In the genomic region with DNA sequence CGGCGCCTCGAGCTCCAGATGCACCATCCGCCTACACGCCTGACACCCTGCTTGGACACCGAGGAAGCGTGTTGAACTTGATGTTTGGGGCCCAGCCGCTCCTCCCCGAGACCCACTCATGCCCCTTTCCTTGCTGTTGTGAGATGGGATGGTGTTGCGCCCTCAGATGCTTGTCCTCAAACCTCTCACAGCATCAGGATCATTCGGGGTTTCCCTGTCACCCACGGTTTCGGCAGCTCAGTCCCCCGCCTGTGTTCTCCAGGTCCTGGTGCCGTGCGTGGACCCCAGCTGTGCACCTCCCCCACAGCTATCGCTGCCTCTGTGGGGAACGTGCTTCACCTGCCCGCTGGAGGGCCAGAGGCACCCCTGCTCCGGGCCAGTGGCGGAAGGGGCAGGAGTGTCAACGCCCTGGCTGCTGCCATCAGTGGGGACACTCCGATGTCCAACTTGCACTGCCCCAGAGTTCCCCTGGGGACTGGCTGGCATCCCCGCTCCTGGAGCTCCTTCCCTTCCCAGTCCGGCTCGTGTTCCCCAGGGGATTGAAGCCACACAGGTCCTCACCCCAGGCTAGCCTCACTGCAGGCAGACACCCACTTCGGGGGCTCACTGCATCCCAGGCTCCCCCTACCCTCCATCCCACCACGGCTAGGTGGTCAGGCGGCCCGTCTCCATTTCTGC, we compare ENCODE assay signal across 2 cellular contexts.
TF ChIP-seq lines count a peak whose summit lies in the region.

No MANE protein-coding gene starts in this region.

TF ChIP-seq in GM23338, 12 proteins besides CTCF, POLR2A, EP300 and RAD21 (continued from another document):
- TF ChIP-seq, protein P1, sequence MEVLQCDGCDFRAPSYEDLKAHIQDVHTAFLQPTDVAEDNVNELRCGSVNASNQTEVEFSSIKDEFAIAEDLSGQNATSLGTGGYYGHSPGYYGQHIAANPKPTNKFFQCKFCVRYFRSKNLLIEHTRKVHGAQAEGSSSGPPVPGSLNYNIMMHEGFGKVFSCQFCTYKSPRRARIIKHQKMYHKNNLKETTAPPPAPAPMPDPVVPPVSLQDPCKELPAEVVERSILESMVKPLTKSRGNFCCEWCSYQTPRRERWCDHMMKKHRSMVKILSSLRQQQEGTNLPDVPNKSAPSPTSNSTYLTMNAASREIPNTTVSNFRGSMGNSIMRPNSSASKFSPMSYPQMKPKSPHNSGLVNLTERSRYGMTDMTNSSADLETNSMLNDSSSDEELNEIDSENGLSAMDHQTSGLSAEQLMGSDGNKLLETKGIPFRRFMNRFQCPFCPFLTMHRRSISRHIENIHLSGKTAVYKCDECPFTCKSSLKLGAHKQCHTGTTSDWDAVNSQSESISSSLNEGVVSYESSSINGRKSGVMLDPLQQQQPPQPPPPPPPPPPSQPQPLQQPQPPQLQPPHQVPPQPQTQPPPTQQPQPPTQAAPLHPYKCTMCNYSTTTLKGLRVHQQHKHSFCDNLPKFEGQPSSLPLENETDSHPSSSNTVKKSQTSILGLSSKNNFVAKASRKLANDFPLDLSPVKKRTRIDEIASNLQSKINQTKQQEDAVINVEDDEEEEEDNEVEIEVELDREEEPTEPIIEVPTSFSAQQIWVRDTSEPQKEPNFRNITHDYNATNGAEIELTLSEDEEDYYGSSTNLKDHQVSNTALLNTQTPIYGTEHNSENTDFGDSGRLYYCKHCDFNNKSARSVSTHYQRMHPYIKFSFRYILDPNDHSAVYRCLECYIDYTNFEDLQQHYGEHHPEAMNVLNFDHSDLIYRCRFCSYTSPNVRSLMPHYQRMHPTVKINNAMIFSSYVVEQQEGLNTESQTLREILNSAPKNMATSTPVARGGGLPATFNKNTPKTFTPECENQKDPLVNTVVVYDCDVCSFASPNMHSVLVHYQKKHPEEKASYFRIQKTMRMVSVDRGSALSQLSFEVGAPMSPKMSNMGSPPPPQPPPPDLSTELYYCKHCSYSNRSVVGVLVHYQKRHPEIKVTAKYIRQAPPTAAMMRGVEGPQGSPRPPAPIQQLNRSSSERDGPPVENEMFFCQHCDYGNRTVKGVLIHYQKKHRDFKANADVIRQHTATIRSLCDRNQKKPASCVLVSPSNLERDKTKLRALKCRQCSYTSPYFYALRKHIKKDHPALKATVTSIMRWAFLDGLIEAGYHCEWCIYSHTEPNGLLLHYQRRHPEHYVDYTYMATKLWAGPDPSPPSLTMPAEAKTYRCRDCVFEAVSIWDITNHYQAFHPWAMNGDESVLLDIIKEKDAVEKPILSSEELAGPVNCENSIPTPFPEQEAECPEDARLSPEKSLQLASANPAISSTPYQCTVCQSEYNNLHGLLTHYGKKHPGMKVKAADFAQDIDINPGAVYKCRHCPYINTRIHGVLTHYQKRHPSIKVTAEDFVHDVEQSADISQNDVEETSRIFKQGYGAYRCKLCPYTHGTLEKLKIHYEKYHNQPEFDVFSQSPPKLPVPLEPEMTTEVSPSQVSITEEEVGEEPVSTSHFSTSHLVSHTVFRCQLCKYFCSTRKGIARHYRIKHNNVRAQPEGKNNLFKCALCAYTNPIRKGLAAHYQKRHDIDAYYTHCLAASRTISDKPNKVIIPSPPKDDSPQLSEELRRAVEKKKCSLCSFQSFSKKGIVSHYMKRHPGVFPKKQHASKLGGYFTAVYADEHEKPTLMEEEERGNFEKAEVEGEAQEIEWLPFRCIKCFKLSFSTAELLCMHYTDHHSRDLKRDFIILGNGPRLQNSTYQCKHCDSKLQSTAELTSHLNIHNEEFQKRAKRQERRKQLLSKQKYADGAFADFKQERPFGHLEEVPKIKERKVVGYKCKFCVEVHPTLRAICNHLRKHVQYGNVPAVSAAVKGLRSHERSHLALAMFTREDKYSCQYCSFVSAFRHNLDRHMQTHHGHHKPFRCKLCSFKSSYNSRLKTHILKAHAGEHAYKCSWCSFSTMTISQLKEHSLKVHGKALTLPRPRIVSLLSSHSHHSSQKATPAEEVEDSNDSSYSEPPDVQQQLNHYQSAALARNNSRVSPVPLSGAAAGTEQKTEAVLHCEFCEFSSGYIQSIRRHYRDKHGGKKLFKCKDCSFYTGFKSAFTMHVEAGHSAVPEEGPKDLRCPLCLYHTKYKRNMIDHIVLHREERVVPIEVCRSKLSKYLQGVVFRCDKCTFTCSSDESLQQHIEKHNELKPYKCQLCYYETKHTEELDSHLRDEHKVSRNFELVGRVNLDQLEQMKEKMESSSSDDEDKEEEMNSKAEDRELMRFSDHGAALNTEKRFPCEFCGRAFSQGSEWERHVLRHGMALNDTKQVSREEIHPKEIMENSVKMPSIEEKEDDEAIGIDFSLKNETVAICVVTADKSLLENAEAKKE (CRISPR knock-in tag; IDR thresholded peaks at IDR 0.05): no peak
- TF ChIP-seq EZH2phosphoT487 (IDR thresholded peaks at IDR 0.05; ENCODE audit: unreplicated experiment): no peak
- TF ChIP-seq POLR2AphosphoS5 (IDR thresholded peaks at IDR 0.05; ENCODE audit: low read depth): no peak
- no peak for TF ChIP-seq ZNF114 (CRISPR knock-in tag; IDR thresholded peaks at IDR 0.05)
- no peak for TF ChIP-seq STAT1 (IDR thresholded peaks at IDR 0.05; ENCODE audit: unreplicated experiment)
- no peak for TF ChIP-seq JUNB (IDR thresholded peaks at IDR 0.05; ENCODE audit: unreplicated experiment)

TF ChIP-seq in WTC11, 78 proteins besides CTCF, POLR2A, EP300 and RAD21 (continued from another document):
- TF ChIP-seq, protein P2, sequence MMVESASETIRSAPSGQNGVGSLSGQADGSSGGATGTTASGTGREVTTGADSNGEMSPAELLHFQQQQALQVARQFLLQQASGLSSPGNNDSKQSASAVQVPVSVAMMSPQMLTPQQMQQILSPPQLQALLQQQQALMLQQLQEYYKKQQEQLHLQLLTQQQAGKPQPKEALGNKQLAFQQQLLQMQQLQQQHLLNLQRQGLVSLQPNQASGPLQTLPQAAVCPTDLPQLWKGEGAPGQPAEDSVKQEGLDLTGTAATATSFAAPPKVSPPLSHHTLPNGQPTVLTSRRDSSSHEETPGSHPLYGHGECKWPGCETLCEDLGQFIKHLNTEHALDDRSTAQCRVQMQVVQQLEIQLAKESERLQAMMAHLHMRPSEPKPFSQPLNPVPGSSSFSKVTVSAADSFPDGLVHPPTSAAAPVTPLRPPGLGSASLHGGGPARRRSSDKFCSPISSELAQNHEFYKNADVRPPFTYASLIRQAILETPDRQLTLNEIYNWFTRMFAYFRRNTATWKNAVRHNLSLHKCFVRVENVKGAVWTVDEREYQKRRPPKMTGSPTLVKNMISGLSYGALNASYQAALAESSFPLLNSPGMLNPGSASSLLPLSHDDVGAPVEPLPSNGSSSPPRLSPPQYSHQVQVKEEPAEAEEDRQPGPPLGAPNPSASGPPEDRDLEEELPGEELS (CRISPR knock-in tag; IDR thresholded peaks at IDR 0.05): no peak
